22 cellular contexts compared by ENCODE assay signal in the genomic region with DNA sequence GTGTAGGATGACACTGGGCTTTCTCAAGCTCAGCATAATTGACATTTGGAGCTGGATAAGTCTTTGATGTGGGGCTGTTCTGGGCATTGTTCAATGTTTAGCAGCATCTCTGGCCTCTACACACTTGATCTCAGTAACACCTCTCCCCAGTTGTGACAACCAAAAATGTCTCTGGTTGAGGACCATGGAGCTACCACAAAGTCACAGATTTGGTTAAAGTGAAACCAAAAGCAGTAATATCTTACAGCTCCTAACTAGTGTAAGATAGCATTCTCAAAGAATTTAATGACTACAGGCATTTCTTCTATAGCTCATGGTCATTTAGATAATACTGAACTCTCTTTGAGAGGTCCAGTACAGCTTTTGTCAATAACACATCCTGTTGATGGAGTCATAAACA.
DNase-seq lines count a peak whose midpoint lies in the region; ATAC-seq, FAIRE-seq and TF ChIP-seq lines count a peak whose summit lies in the region.
"Had no signal": no experiment of that assay in that cellular context is flagged by ENCODE, and none has a peak within 500 bp of the region (broad histone marks: within the 10 kb centered on the region; RNA-seq: fewer than 3 reads in every experiment).

No MANE protein-coding gene starts in this region.

- TF ChIP-seq CTCF in GM13977 (IDR thresholded peaks at IDR 0.05; ENCODE audit: extremely low read depth, insufficient read depth, missing control alignments) (no peak), MM.1S (IDR thresholded peaks at IDR 0.05; ENCODE audit: low read length) (no peak)

- no peaks in the 10 kb centered on the region for H3K79me2 ChIP-seq in MM.1S (ENCODE audit: low read length)

- no peaks in the 10 kb centered on the region for H3K36me3 ChIP-seq in MM.1S (replicated peaks; ENCODE audit: insufficient read depth, low read length)
- H3K36me3 ChIP-seq: colonic mucosa, right atrium auricular region had no signal

- H3K27ac ChIP-seq in MM.1S (ENCODE audit: low read length) = no peak overlapping the region
- H3K27ac ChIP-seq: body of pancreas, C4-2B, colonic mucosa, right atrium auricular region had no signal

- no peaks in the 10 kb centered on the region for H3K27me3 ChIP-seq in MM.1S (replicated peaks; ENCODE audit: insufficient read depth, low read length)
- H3K27me3 ChIP-seq: right atrium auricular region had no signal

- H4K20me1 ChIP-seq in MM.1S (ENCODE audit: insufficient read depth, low read length) = no peaks in the 10 kb centered on the region

- H3K9me2 ChIP-seq in MM.1S (replicated peaks; ENCODE audit: insufficient read depth, low read length) = no peaks in the 10 kb centered on the region

- H3K9ac ChIP-seq in MM.1S (ENCODE audit: low read length) = no peak overlapping the region

- FAIRE-seq in GM19239 (lab: Jason Lieb, UNC) = peak; percentile 96
- FAIRE-seq: TTC549, urothelium cell line had no signal

- H3K9me3 ChIP-seq in MM.1S (replicated peaks; ENCODE audit: insufficient read depth, low read length) = no peaks in the 10 kb centered on the region
- H3K9me3 ChIP-seq: body of pancreas, colonic mucosa, right atrium auricular region had no signal

- ATAC-seq in HG02759 (IDR thresholded peaks at IDR 0.05; ENCODE audit: unreplicated experiment) = peak; percentile 16
- ATAC-seq in GM21717 (IDR thresholded peaks at IDR 0.05; ENCODE audit: unreplicated experiment) = no peak
- ATAC-seq: activated CD8-positive, alpha-beta memory T cell treated with anti-CD3 and anti-CD28 coated beads, Interleukin-2, amount 10 ng/mL, durations not matched to agents 7 days and 5 days; body of pancreas had no signal

- peak overlapping the region; percentile 23; the same call in 1 of the 2 replicates for H2AFZ ChIP-seq in MM.1S (ENCODE audit: low read length)

- DNase-seq in GM13977 (ENCODE audit: low spot score) = peak; percentile 38
- no peak for DNase-seq in GM19239 (ENCODE audit: insufficient read length, low spot score)
- DNase-seq in MM.1S = peak; percentile 53
- DNase-seq in iPS-NIHi11 (ENCODE audit: low spot score) = no peak
- no peak for DNase-seq in NCI-H1092 treated with DMSO at 0.1 percent for 48 hours (lab: John Stamatoyannopoulos, UW)
- no peak for DNase-seq in NCI-H1417 (lab: John Stamatoyannopoulos, UW)
- DNase-seq: activated CD8-positive, alpha-beta memory T cell treated with anti-CD3 and anti-CD28 coated beads, Interleukin-2, amount 10 ng/mL, durations not matched to agents 7 days and 5 days; body of pancreas; colonic mucosa; islet precursor cell; MV-4-11; NCI-H2029; NCI-H510A; stimulated activated CD4-positive, alpha-beta T cell treated with anti-CD3 and anti-CD28 coated beads, Interleukin-12 subunit alpha, Interleukin-12 subunit beta, amount 100 ng/mL, for 4 hours; substantia nigra had no signal

- H3K4me2 ChIP-seq in MM.1S (ENCODE audit: low read depth, low read length) = peak overlapping the region; percentile 22; the same call in 1 of the 2 replicates

- H3K4me3 ChIP-seq in MM.1S (ENCODE audit: low read length) = no peak overlapping the region
- H3K4me3 ChIP-seq: body of pancreas, colonic mucosa, lung, right atrium auricular region had no signal

- in situ Hi-C loops in GM13977 (cut with MboI; ENCODE audit: low pct_unique_long_range_greater_than_20kb, low sequenced_read_pairs, unreplicated experiment) = loop anchor here (10.0 kb wide), 1 partner anchor 233 kb away; no protein-coding TSS in a partner anchor

- no peaks in the 10 kb centered on the region for H3F3A ChIP-seq in MM.1S (ENCODE audit: insufficient read depth, low read length)

- no peaks in the 10 kb centered on the region for H3K4me1 ChIP-seq in MM.1S (ENCODE audit: low read length)
- H3K4me1 ChIP-seq: colonic mucosa had no signal

Comparison
In these comparisons a context has a peak if more than half of its experiments do, and no peak if none do; other contexts are left out.
1. DNase-seq: peak in GM13977 (single experiment) and MM.1S (single experiment); none in GM19239 (single experiment), iPS-NIHi11 (single experiment), NCI-H1092 treated with DMSO at 0.1 percent for 48 hours (single experiment) and NCI-H1417 (0 of 3).